1 cellular context compared by ENCODE assay signal in the genomic region with DNA sequence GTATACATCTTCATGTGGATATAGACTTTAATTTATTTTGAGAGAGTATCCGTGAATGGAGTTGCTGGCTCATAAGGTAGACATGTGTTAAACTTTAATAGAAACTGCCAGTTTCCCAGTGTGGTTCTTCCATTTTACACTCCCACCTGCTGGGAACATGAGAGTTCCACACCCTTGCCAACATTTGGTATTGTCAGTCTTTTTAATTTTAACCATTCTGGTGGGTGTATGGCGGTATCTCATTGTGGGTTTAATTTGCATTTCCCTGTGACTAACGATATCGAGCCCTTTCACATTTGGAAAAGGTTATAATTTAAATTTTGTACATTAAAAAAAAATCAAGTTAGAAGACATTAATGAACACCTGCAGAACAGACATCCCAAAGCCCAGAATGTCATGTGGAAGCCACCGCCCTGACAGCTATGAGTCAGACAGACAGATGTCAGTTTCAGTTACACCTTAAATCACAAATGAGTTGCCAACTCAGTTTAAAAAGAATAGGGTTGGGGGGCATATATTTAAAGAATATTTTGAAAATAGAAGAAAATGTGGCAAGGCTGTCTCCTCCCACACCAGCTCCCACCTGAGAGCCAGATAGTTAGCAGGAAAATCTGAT.
TF ChIP-seq lines count a peak whose summit lies in the region.

No MANE protein-coding gene starts in this region.

TF ChIP-seq in GM23338, 12 proteins besides CTCF, POLR2A, EP300 and RAD21 (continued from another document):
- TF ChIP-seq ZNF462 (CRISPR knock-in tag; IDR thresholded peaks at IDR 0.05) (no peak), POLR2AphosphoS5 (IDR thresholded peaks at IDR 0.05; ENCODE audit: low read depth) (no peak), EZH2 (IDR thresholded peaks at IDR 0.05; ENCODE audit: low read depth, unreplicated experiment) (no peak), NANOG (IDR thresholded peaks at IDR 0.05; ENCODE audit: borderline replicate concordance) (no peak), ETS1 (IDR thresholded peaks at IDR 0.05) (no peak), EZH2phosphoT487 (IDR thresholded peaks at IDR 0.05; ENCODE audit: unreplicated experiment) (no peak), CREB1 (CRISPR knock-in tag; IDR thresholded peaks at IDR 0.05; ENCODE audit: low read depth) (no peak), JUNB (IDR thresholded peaks at IDR 0.05; ENCODE audit: unreplicated experiment) (no peak)
- TF ChIP-seq, protein P1, sequence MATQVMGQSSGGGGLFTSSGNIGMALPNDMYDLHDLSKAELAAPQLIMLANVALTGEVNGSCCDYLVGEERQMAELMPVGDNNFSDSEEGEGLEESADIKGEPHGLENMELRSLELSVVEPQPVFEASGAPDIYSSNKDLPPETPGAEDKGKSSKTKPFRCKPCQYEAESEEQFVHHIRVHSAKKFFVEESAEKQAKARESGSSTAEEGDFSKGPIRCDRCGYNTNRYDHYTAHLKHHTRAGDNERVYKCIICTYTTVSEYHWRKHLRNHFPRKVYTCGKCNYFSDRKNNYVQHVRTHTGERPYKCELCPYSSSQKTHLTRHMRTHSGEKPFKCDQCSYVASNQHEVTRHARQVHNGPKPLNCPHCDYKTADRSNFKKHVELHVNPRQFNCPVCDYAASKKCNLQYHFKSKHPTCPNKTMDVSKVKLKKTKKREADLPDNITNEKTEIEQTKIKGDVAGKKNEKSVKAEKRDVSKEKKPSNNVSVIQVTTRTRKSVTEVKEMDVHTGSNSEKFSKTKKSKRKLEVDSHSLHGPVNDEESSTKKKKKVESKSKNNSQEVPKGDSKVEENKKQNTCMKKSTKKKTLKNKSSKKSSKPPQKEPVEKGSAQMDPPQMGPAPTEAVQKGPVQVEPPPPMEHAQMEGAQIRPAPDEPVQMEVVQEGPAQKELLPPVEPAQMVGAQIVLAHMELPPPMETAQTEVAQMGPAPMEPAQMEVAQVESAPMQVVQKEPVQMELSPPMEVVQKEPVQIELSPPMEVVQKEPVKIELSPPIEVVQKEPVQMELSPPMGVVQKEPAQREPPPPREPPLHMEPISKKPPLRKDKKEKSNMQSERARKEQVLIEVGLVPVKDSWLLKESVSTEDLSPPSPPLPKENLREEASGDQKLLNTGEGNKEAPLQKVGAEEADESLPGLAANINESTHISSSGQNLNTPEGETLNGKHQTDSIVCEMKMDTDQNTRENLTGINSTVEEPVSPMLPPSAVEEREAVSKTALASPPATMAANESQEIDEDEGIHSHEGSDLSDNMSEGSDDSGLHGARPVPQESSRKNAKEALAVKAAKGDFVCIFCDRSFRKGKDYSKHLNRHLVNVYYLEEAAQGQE (IDR thresholded peaks at IDR 0.05; ENCODE audit: unreplicated experiment) = no peak
